2 cellular contexts compared by ENCODE assay signal in the genomic region with DNA sequence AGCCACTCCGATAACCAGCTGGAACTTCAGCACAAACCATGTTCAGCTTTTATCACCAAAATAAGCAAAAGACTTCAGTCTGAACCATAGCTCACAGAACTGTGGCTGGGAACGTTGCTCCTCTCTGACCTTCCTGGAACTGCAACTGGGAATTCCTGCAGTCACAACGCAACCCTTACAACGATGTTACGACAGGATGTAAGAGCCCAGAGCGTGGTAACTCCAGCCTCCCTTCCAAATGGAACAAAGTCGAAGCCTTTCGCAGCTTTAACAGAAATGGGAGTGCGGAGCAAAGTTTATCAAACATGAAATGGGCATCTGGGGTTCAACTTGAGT.
TF ChIP-seq lines count a peak whose summit lies in the region.

No MANE protein-coding gene starts in this region.

TF ChIP-seq in K562, 482 proteins besides CTCF, POLR2A, EP300 and RAD21:
- no peak for TF ChIP-seq NR2C2 (CRISPR knock-in tag; IDR thresholded peaks at IDR 0.05)
- no peak for TF ChIP-seq NR2C2 (tag; IDR thresholded peaks at IDR 0.05)
- no peak for TF ChIP-seq ADNP (tag; IDR thresholded peaks at IDR 0.05)
TF ChIP-seq in K562: peak in this region for 0.

TF ChIP-seq in WTC11, 78 proteins besides CTCF, POLR2A, EP300 and RAD21:
- TF ChIP-seq TCF7 (CRISPR knock-in tag; IDR thresholded peaks at IDR 0.05; ENCODE audit: low read depth) (no peak), ZNF317 (CRISPR knock-in tag; IDR thresholded peaks at IDR 0.05; ENCODE audit: borderline replicate concordance, low read depth) (no peak), FOXP4 (CRISPR knock-in tag; IDR thresholded peaks at IDR 0.05) (no peak), FOXJ3 (CRISPR knock-in tag; IDR thresholded peaks at IDR 0.05; ENCODE audit: borderline replicate concordance) (no peak), ZNF512 (CRISPR knock-in tag; IDR thresholded peaks at IDR 0.05; ENCODE audit: borderline replicate concordance) (no peak), JUN (CRISPR knock-in tag; IDR thresholded peaks at IDR 0.05) (no peak), GABPB1 (CRISPR knock-in tag; IDR thresholded peaks at IDR 0.05) (no peak), ZBTB21 (CRISPR knock-in tag; IDR thresholded peaks at IDR 0.05; ENCODE audit: borderline replicate concordance) (no peak), NR2C2 (CRISPR knock-in tag; IDR thresholded peaks at IDR 0.05) (no peak), ZNF671 (CRISPR knock-in tag; IDR thresholded peaks at IDR 0.05) (no peak), FOXP1 (CRISPR knock-in tag; IDR thresholded peaks at IDR 0.05; ENCODE audit: borderline replicate concordance) (no peak), NFATC4 (CRISPR knock-in tag; IDR thresholded peaks at IDR 0.05) (no peak), HMGXB4 (CRISPR knock-in tag; IDR thresholded peaks at IDR 0.05) (no peak), ZNF121 (CRISPR knock-in tag; IDR thresholded peaks at IDR 0.05) (no peak), CBFB (CRISPR knock-in tag; IDR thresholded peaks at IDR 0.05; ENCODE audit: low read depth) (no peak), ZNF396 (CRISPR knock-in tag; IDR thresholded peaks at IDR 0.05; ENCODE audit: borderline replicate concordance) (no peak), FOXK1 (CRISPR knock-in tag; IDR thresholded peaks at IDR 0.05) (no peak), IRF2 (CRISPR knock-in tag; IDR thresholded peaks at IDR 0.05; ENCODE audit: borderline replicate concordance, low read depth) (no peak)
- TF ChIP-seq, protein P1, sequence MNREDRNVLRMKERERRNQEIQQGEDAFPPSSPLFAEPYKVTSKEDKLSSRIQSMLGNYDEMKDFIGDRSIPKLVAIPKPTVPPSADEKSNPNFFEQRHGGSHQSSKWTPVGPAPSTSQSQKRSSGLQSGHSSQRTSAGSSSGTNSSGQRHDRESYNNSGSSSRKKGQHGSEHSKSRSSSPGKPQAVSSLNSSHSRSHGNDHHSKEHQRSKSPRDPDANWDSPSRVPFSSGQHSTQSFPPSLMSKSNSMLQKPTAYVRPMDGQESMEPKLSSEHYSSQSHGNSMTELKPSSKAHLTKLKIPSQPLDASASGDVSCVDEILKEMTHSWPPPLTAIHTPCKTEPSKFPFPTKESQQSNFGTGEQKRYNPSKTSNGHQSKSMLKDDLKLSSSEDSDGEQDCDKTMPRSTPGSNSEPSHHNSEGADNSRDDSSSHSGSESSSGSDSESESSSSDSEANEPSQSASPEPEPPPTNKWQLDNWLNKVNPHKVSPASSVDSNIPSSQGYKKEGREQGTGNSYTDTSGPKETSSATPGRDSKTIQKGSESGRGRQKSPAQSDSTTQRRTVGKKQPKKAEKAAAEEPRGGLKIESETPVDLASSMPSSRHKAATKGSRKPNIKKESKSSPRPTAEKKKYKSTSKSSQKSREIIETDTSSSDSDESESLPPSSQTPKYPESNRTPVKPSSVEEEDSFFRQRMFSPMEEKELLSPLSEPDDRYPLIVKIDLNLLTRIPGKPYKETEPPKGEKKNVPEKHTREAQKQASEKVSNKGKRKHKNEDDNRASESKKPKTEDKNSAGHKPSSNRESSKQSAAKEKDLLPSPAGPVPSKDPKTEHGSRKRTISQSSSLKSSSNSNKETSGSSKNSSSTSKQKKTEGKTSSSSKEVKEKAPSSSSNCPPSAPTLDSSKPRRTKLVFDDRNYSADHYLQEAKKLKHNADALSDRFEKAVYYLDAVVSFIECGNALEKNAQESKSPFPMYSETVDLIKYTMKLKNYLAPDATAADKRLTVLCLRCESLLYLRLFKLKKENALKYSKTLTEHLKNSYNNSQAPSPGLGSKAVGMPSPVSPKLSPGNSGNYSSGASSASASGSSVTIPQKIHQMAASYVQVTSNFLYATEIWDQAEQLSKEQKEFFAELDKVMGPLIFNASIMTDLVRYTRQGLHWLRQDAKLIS (CRISPR knock-in tag; IDR thresholded peaks at IDR 0.05; ENCODE audit: borderline replicate concordance): no peak
